ENCODE assay signal across 1 cellular context in genomic region chr1:44786841-44787426, GRCh38.
TF ChIP-seq lines count a peak whose summit lies in the region.

No MANE protein-coding gene starts in this region.

TF ChIP-seq in HepG2, 621 proteins besides CTCF, POLR2A, EP300 and RAD21:
- TF ChIP-seq BRD4 (CRISPR knock-in tag; IDR thresholded peaks at IDR 0.05) (0 out of 2 replicates have a peak, but pooled peaks have one; percentile 8), FOXC1 (CRISPR knock-in tag; IDR thresholded peaks at IDR 0.05; ENCODE audit: borderline replicate concordance) (0 out of 2 replicates have a peak, but pooled peaks have one; percentile 43), ETV6 (CRISPR knock-in tag; conservative IDR thresholded peaks at IDR 0.05) (no peak), NPAS2 (CRISPR knock-in tag; IDR thresholded peaks at IDR 0.05; ENCODE audit: borderline replicate concordance) (no peak), CHD2 (IDR thresholded peaks at IDR 0.05; ENCODE audit: low read depth, low read length) (no peak), TBX2 (CRISPR knock-in tag; IDR thresholded peaks at IDR 0.05; ENCODE audit: borderline replicate concordance) (0 out of 2 replicates have a peak, but pooled peaks have one; percentile 8), ZNF12 (CRISPR knock-in tag; IDR thresholded peaks at IDR 0.05) (no peak), REPIN1 (CRISPR knock-in tag; IDR thresholded peaks at IDR 0.05; ENCODE audit: borderline replicate concordance, low read depth) (no peak), DDIT3 (CRISPR knock-in tag; IDR thresholded peaks at IDR 0.05) (no peak), ZNF430 (CRISPR knock-in tag; IDR thresholded peaks at IDR 0.05) (no peak), ZBTB34 (CRISPR knock-in tag; IDR thresholded peaks at IDR 0.05) (no peak), CEBPG (CRISPR knock-in tag; IDR thresholded peaks at IDR 0.05) (0 out of 2 replicates have a peak, but pooled peaks have one; percentile 27), ZNF350 (CRISPR knock-in tag; IDR thresholded peaks at IDR 0.05; ENCODE audit: borderline replicate concordance, low read depth) (0 out of 2 replicates have a peak, but pooled peaks have one; percentile 5), FOXM1 (CRISPR knock-in tag; IDR thresholded peaks at IDR 0.05) (no peak), ARID4A (CRISPR knock-in tag; IDR thresholded peaks at IDR 0.05; ENCODE audit: borderline replicate concordance) (0 out of 2 replicates have a peak, but pooled peaks have one; percentile 12), ZNF362 (CRISPR knock-in tag; IDR thresholded peaks at IDR 0.05; ENCODE audit: borderline replicate concordance) (peak; percentile 32; the same call in 1 of the 2 replicates), CBX2 (IDR thresholded peaks at IDR 0.05; ENCODE audit: low read depth, low read length) (no peak), CBX2 (CRISPR knock-in tag; IDR thresholded peaks at IDR 0.05; ENCODE audit: low read depth) (no peak), NR2F6 (IDR thresholded peaks at IDR 0.05) (peak; percentile 30; the same call in 1 of the 2 replicates), NR2F6 (CRISPR knock-in tag; IDR thresholded peaks at IDR 0.05) (no peak), ZFP91 (CRISPR knock-in tag; IDR thresholded peaks at IDR 0.05; ENCODE audit: borderline replicate concordance) (peak; percentile 9; the same call in 1 of the 2 replicates), CEBPB (IDR thresholded peaks at IDR 0.05; ENCODE audit: borderline replicate concordance, low read depth, low read length) (peak; percentile 45; the same call in 1 of the 2 replicates), FOSL1 (CRISPR knock-in tag; IDR thresholded peaks at IDR 0.05; ENCODE audit: borderline replicate concordance) (no peak), NR3C1 (CRISPR knock-in tag; IDR thresholded peaks at IDR 0.05) (no peak), ZNF121 (CRISPR knock-in tag; IDR thresholded peaks at IDR 0.05) (peak; percentile 96), MTA1 (CRISPR knock-in tag; IDR thresholded peaks at IDR 0.05; ENCODE audit: borderline replicate concordance) (0 out of 2 replicates have a peak, but pooled peaks have one; percentile 22), ZMYM3 (CRISPR knock-in tag; IDR thresholded peaks at IDR 0.05) (peak; percentile 25; the same call in 1 of the 2 replicates)
